In the genomic region with DNA sequence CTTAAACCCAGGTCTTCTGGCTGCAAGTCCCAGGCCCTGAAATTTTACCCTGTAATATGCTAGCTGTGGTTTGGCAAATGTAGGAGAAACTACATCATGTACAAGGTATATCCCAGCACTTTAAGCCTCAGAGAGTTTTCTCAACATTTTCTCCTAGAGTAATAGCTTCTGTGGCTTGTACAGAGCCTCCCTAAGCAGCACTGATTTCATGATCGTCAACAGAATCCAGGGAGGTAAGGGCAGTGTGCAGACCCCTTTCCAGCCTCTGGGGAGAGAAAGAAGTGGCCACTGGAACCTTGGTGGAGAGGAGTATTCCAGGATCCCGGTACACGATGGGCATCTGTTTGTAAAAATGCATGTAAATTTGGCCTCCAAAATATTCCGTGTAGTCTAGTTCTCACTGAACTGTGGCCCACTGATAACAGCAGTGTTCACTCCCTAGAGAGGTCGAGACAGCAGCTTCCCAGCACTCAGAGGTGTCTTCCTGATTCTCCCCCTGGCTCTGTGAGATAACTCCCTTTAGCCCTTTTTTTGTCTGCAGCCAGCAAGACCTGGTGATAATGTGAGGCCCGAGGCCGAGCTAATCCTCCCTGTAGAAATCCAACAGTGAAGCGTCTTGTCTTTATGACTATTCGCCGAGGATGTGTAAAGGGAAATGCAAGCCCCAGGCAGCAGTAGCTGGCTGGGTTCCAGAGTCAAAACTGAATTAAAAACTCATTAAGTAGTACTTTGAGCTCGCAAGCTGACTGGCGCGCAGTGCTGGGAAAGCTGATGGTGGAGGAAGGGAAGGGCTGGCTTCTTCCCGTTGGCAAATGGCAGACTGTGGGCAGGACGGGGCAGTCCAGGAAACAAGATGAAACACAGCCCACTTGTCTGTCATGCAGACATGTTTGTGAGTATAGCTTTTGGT, we compare ENCODE assay signal across 8 cellular contexts. TPM values are rescaled to one million over a fixed set of nuclear protein-coding genes. Genes with fewer than 3 reads are reported as not detected.
DNase-seq lines count a peak whose midpoint lies in the region; ATAC-seq and TF ChIP-seq lines count a peak whose summit lies in the region.

No MANE protein-coding gene starts in this region.

- peak overlapping the region; percentile 85 to 97 (median 95) for H3K27ac Mint-ChIP-seq in brain

- no peaks in the 10 kb centered on the region for H3K36me3 ChIP-seq in testis (ENCODE audit: low read depth, missing control alignments)

- H3K4me1 ChIP-seq in testis: peaks cover 27% of the 10 kb centered on the region

- intact Hi-C loops in testis (cut with DNase I; ENCODE audit: low total_unique reads): no loop called here

- peak overlapping the region; percentile 10 to 64 for H3K27ac ChIP-seq in testis

- DNase-seq in NCI-H524 (lab: John Stamatoyannopoulos, UW) (peak; percentile 52 to 75), NCI-H524 treated with DMSO at 0.1 percent for 48 hours (lab: John Stamatoyannopoulos, UW) (no peak), inferior parietal cortex (ENCODE audit: extremely low spot score) (peak; percentile 70), testis (peak; percentile 50), NK-92 (lab: John Stamatoyannopoulos, UW; ENCODE audit: unreplicated experiment) (no peak), islet precursor cell (no peak)

- ATAC-seq in GM18870 (IDR thresholded peaks at IDR 0.05; ENCODE audit: unreplicated experiment): no peak

- no peaks in the 10 kb centered on the region for H3K9me3 Mint-ChIP-seq in brain

- no peaks in the 10 kb centered on the region for H3K9me3 ChIP-seq in testis

- H3K4me3 ChIP-seq in testis: no peak overlapping the region

- H3K4me1 Mint-ChIP-seq in brain: peaks cover 100% of the 10 kb centered on the region

- WGBS in testis, 2 donors: 39 to 55% methylated on average over 15 of the region's 15 CpGs

- peak overlapping the region; percentile 55 to 77 (median 73) for H3K4me3 Mint-ChIP-seq in brain

- H3K27me3 Mint-ChIP-seq in brain: no peaks in the 10 kb centered on the region

- no peak for TF ChIP-seq CTCF in brain (conservative IDR thresholded peaks at IDR 0.05)
- no peak for TF ChIP-seq CTCF in testis (IDR thresholded peaks at IDR 0.05)

- peaks cover 38% of the 10 kb centered on the region for H3K36me3 Mint-ChIP-seq in brain

- no peaks in the 10 kb centered on the region for H3K27me3 ChIP-seq in testis

- TF ChIP-seq POLR2A in testis (IDR thresholded peaks at IDR 0.05): no peak

RNA-seq across cellular contexts. Expression of a gene that starts 59.0 kb away (rescaled TPM):
- polyA plus RNA-seq in brain (ENCODE audit: insufficient read depth, low read depth, low replicate concordance) (158 TPM), testis (ENCODE audit: insufficient read depth, low read depth, low replicate concordance) (20.1 TPM)
- total RNA-seq in testis: 100 to 1,000 TPM; 431 to 584 TPM

Comparison
In these comparisons a context has a peak if more than half of its experiments do, and no peak if none do; other contexts are left out.
1. DNase-seq: peak in NCI-H524 (2 of 2), inferior parietal cortex (single experiment) and testis (single experiment); none in NCI-H524 treated with DMSO at 0.1 percent for 48 hours (single experiment), NK-92 (single experiment) and islet precursor cell (single experiment).